ENCODE assay signal across 8 cellular contexts in genomic region chr9:37486616-37487544, GRCh38. TPM values are rescaled to one million over a fixed set of nuclear protein-coding genes. Genes with fewer than 3 reads are reported as not detected.
DNase-seq lines count a peak whose midpoint lies in the region; ATAC-seq, FAIRE-seq and TF ChIP-seq lines count a peak whose summit lies in the region.

No MANE protein-coding gene starts in this region.

- intact Hi-C loops in right lobe of liver (cut with DNase I) = no loop called here

- H4K20me1 ChIP-seq in OCI-LY1 (ENCODE audit: insufficient read depth, low read length) = no peaks in the 10 kb centered on the region

- H2AFZ ChIP-seq in OCI-LY1 (ENCODE audit: low read length) = no peak overlapping the region

- DNase-seq in right lobe of liver (peak in 1 of 3 donors; percentile 82), GM12892 (ENCODE audit: insufficient read length) (no peak)
- DNase-seq in activated effector memory CD4-positive, alpha-beta T cell treated with Interleukin-2 at 50 U/mL for 16 hours = no peak

- peak overlapping the region; percentile 86 for H3K4me3 ChIP-seq in GM08714 (ENCODE audit: low read length)
- H3K4me3 ChIP-seq in OCI-LY1 (ENCODE audit: low read depth, low read length, poor library complexity, severe bottlenecking) = peak overlapping the region; percentile 99
- peak overlapping the region; percentile 71 to 91 (median 80) for H3K4me3 ChIP-seq in right lobe of liver
- H3K4me3 ChIP-seq in thymus (ENCODE audit: low read length) = peak overlapping the region; percentile 66

- peak; percentile 52 to 67 (median 60) for ATAC-seq in right lobe of liver
- no peak for ATAC-seq in HG02870 (IDR thresholded peaks at IDR 0.05; ENCODE audit: unreplicated experiment)

- H3K27me3 ChIP-seq in OCI-LY1 (ENCODE audit: insufficient read depth, low read length) = no peaks in the 10 kb centered on the region
- no peaks in the 10 kb centered on the region for H3K27me3 ChIP-seq in right lobe of liver
- no peaks in the 10 kb centered on the region for H3K27me3 ChIP-seq in thymus (ENCODE audit: control insufficient read depth, insufficient read depth)

- peak overlapping the region; percentile 47 for H3K27ac ChIP-seq in OCI-LY1 (ENCODE audit: low read depth, low read length, poor library complexity, severe bottlenecking)
- peak overlapping the region; percentile 49 for H3K27ac ChIP-seq in cingulate gyrus (ENCODE audit: low read depth, low read length)
- H3K27ac ChIP-seq in right lobe of liver = peak overlapping the region in 2 of 3 donors; percentile 57 to 79
- no peak overlapping the region for H3K27ac ChIP-seq in thymus (ENCODE audit: low read depth)

- no peak for FAIRE-seq in GM12892 (lab: Jason Lieb, UNC)

- H3K36me3 ChIP-seq in OCI-LY1 (ENCODE audit: insufficient read depth, low read length) (peaks cover 51% of the 10 kb centered on the region), right lobe of liver (peaks cover 0 to 23% (median 11%) of the 10 kb centered on the region in 4 donors), thymus (ENCODE audit: control insufficient read depth, insufficient read depth) (peaks cover 3% of the 10 kb centered on the region)

- TF ChIP-seq POLR2A in right lobe of liver (IDR thresholded peaks at IDR 0.05) = peak; percentile 65
- no peak for TF ChIP-seq POLR2A in GM12892 (IDR thresholded peaks at IDR 0.05; ENCODE audit: low read depth, low read length)

- H3K9ac ChIP-seq in OCI-LY1 (ENCODE audit: low read length) = peak overlapping the region; percentile 100

- no peaks in the 10 kb centered on the region for H3K9me2 ChIP-seq in OCI-LY1 (ENCODE audit: low read depth, low read length)

- H3K4me1 ChIP-seq in OCI-LY1 (ENCODE audit: insufficient read depth, low read length, severe bottlenecking) = peaks cover 34% of the 10 kb centered on the region
- H3K4me1 ChIP-seq in right lobe of liver = peaks cover 0 to 40% (median 12%) of the 10 kb centered on the region in 4 donors
- peaks cover 10% of the 10 kb centered on the region for H3K4me1 ChIP-seq in thymus (ENCODE audit: control insufficient read depth, insufficient read depth, low read length)

- H3K9me3 ChIP-seq in OCI-LY1 (ENCODE audit: low read length) (no peaks in the 10 kb centered on the region), right lobe of liver (no peaks in the 10 kb centered on the region), thymus (ENCODE audit: control insufficient read depth) (no peaks in the 10 kb centered on the region)

- H3K4me2 ChIP-seq in OCI-LY1 (ENCODE audit: low read length) = peak overlapping the region; percentile 100

- WGBS in right lobe of liver (ENCODE audit: insufficient coverage, low coverage, low lambda C conversion rate, missing lambda C conversion rate) = 4% methylated on average over 7 of the region's 7 CpGs
- WGBS in thymus = 58% methylated on average over 7 of the region's 7 CpGs

- no peaks in the 10 kb centered on the region for H3F3A ChIP-seq in OCI-LY1 (ENCODE audit: insufficient read depth, low read length)

- H3K79me2 ChIP-seq in OCI-LY1 (ENCODE audit: insufficient read depth, low read length) = peaks cover 13% of the 10 kb centered on the region

- TF ChIP-seq CTCF in OCI-LY1 (IDR thresholded peaks at IDR 0.05; ENCODE audit: low read length) = no peak
- no peak for TF ChIP-seq CTCF in right lobe of liver (IDR thresholded peaks at IDR 0.05)

RNA-seq across cellular contexts. Expression of gene POLR1E, which starts 1.1 kb away (rescaled TPM):
- total RNA-seq in right lobe of liver = 10 to 100 TPM; 11.7 to 18.1 (median 14.4) TPM
- 22.0 TPM for polyA plus RNA-seq in thymus
- polyA plus RNA-seq in GM12892 (2012; ENCODE audit: missing spikeins) = 37.6 TPM

RNA-seq across cellular contexts. Expression of gene ZBTB5, which starts 21.6 kb away (rescaled TPM):
- 1 to 10 TPM; 4.3 to 6.6 (median 5.5) TPM for total RNA-seq in right lobe of liver
- 8.0 TPM for polyA plus RNA-seq in thymus
- polyA plus RNA-seq in GM12892 (2012; ENCODE audit: missing spikeins) = 9.7 TPM
